ENCODE assay signal across 1 cellular context in the genomic region with DNA sequence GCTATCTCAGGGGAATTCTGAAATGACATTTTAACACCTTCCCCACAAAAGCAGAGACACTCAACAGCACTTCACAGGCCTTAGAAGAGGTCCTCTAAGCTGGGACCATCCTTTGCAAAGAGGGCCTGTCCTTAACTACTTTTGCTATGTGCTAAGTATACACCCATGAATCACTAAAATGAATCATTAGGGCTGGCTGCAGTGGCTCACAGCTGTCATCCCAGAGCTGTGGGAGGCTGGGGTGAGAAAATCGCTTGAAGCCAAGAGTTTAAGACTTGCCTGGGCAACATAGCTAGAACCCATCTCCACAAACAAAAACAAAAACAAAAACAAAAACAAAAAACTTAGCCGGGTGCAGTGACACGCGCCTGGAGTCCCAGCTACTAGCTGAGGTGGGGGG.
TF ChIP-seq lines count a peak whose summit lies in the region.

No MANE protein-coding gene starts in this region.

TF ChIP-seq in endothelial cell of umbilical vein, 7 proteins besides CTCF, POLR2A, EP300 and RAD21:
- TF ChIP-seq FOS (IDR thresholded peaks at IDR 0.05; ENCODE audit: borderline replicate concordance, insufficient read depth, low read length) (peak; percentile 32), POLR2AphosphoS5 (IDR thresholded peaks at IDR 0.05; ENCODE audit: insufficient read depth, low read depth, low read length) (no peak)
